In the genomic region with DNA sequence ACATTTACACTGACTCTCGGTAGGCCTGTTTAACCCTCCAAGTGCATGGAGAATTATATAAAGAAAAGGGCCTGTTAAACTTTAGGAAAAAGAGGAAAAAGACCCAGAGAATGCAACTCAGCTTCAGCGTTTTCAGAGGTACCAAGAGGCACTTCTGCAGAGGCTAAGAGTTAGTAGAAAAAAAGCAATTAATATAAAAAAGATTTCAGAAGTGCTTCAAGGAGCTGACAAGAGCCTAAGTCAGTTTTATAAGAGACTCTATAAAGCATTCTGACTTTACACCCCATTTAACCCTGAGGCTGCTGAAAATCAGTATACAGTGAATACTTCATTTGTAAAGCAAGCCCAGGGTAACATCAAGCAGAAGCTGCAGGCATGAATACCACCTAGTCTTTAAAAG, we compare ENCODE assay signal across 14 cellular contexts. TPM values are rescaled to one million over a fixed set of nuclear protein-coding genes. Genes with fewer than 3 reads are reported as not detected.
DNase-seq lines count a peak whose midpoint lies in the region; ATAC-seq, FAIRE-seq and TF ChIP-seq lines count a peak whose summit lies in the region.
"Not testable (repeated sequence)": the region's sequence is repeated elsewhere in the genome, so short reads cannot be mapped to it uniquely, and the experiment has no call there.
"Had no signal": no experiment of that assay in that cellular context is flagged by ENCODE, and none has a peak within 500 bp of the region (broad histone marks: within the 10 kb centered on the region; RNA-seq: fewer than 3 reads in every experiment).

No MANE protein-coding gene starts in this region.

- not testable (repeated sequence) for H3K4me1 ChIP-seq in H9 (ENCODE audit: insufficient read depth, low read length); H1 (replicated peaks in 1 of 4; ENCODE audit: control insufficient read depth in 3 of 4, insufficient read depth in 4 of 4, low read length in 3 of 4); left lung

- H3K4me2 ChIP-seq in H9 (ENCODE audit: insufficient read depth, insufficient read length, low read length); H1 (ENCODE audit: insufficient read depth in 1 of 2, low read depth in 2 of 2, low read length in 2 of 2): not testable (repeated sequence)

- H3K14ac ChIP-seq in H9 (ENCODE audit: insufficient read depth, low read length); H1 (ENCODE audit: insufficient read length): not testable (repeated sequence)

- not testable (repeated sequence) for H4K91ac ChIP-seq in H9 (ENCODE audit: insufficient read length, low read depth, low read length); H1 (replicated peaks; ENCODE audit: insufficient read length, low read length)

- not testable (repeated sequence) for H3K36me3 ChIP-seq in WERI-Rb-1; H1 (ENCODE audit: control insufficient read depth in 2 of 4, insufficient read depth in 4 of 4, low read length in 3 of 4); left lung

- not testable (repeated sequence) for H2BK12ac ChIP-seq in H9 (ENCODE audit: insufficient read length, low read depth, low read length)
- 0 out of 2 replicates have a peak overlapping the region, but pooled peaks have one; percentile 17 for H2BK12ac ChIP-seq in H1 (ENCODE audit: low read depth, low read length)

- DNase-seq in DMS79 (lab: John Stamatoyannopoulos, UW), result peak; percentile 70
- not testable (repeated sequence) for DNase-seq in H9; WERI-Rb-1; H1 (ENCODE audit: low read depth in 1 of 2, low spot score in 2 of 2); left lung; mesothelial cell of epicardium (ENCODE audit: low spot score in 2 of 2, unreplicated experiment in 2 of 2); type B pancreatic cell (ENCODE audit: extremely low spot score, unreplicated experiment)

- peaks cover 55 to 65% of the 10 kb centered on the region in 2 experiments for H3K4me1 Mint-ChIP-seq in H9
- peaks cover 71% of the 10 kb centered on the region for H3K4me1 Mint-ChIP-seq in mesothelial cell of epicardium
- H3K4me1 Mint-ChIP-seq in type B pancreatic cell (ENCODE audit: unreplicated experiment), result not testable (repeated sequence)

- FAIRE-seq in H1 (lab: Jason Lieb, UNC), result not testable (repeated sequence)

- H2BK5ac ChIP-seq in H9 (ENCODE audit: insufficient read length, low read length); H1 (ENCODE audit: low read depth, low read length): not testable (repeated sequence)

- not testable (repeated sequence) for H3K79me1 ChIP-seq in H9 (ENCODE audit: insufficient read depth, low read depth, low read length, poor library complexity, severe bottlenecking); H1 (ENCODE audit: low read depth, low read length)

- peaks cover 0 to 21% (median 4%) of the 10 kb centered on the region in 3 experiments; a peak in 3 of 7 replicates for H3K36me3 Mint-ChIP-seq in H9 (ENCODE audit: insufficient read depth in 1 of 3, low read depth in 3 of 3)
- H3K36me3 Mint-ChIP-seq in mesothelial cell of epicardium, type B pancreatic cell: not testable (repeated sequence)

- not testable (repeated sequence) for H2AK5ac ChIP-seq in H9 (ENCODE audit: insufficient read length, low read length); H1 (ENCODE audit: low read depth, low read length)

- not testable (repeated sequence) for H4K20me1 ChIP-seq in H9 (ENCODE audit: control insufficient read depth, insufficient read depth, insufficient read length); H1 (replicated peaks in 1 of 2; ENCODE audit: control insufficient read depth in 1 of 2, insufficient read depth in 2 of 2, low read length in 2 of 2)

- peak; percentile 65 for ATAC-seq in left lung

- POLR2A ChIA-PET in H1 (lab: Charles Lee; ENCODE audit: partially characterized antibody), result not testable (repeated sequence)

- not testable (repeated sequence) for H3K27ac ChIP-seq in H9 (ENCODE audit: insufficient read length, low read depth, low read length); H1 (ENCODE audit: low read depth, low read length)
- H3K27ac ChIP-seq in WERI-Rb-1, result peak overlapping the region; percentile 79
- H3K27ac ChIP-seq in left lung, result peak overlapping the region in 1 of 2 donors; percentile 13

- TF ChIP-seq CTCF in H9 (conservative IDR thresholded peaks at IDR 0.05); WERI-Rb-1 (IDR thresholded peaks at IDR 0.05; ENCODE audit: low read depth, low read length); H1 (IDR thresholded peaks at IDR 0.05; ENCODE audit: control extremely low read depth in 1 of 3, insufficient read depth in 1 of 3, low read depth in 1 of 3, low read length in 3 of 3); left lung (IDR thresholded peaks at IDR 0.05); mesothelial cell of epicardium (IDR thresholded peaks at IDR 0.05; ENCODE audit: unreplicated experiment); type B pancreatic cell (conservative IDR thresholded peaks at IDR 0.05): not testable (repeated sequence)

- H3K79me2 ChIP-seq in H9 (ENCODE audit: insufficient read depth, low read length); H1 (ENCODE audit: control insufficient read depth in 1 of 2, insufficient read depth in 2 of 2, low read length in 2 of 2): not testable (repeated sequence)

- not testable (repeated sequence) for H3K9me3 Mint-ChIP-seq in H9, mesothelial cell of epicardium, type B pancreatic cell

- H2BK15ac ChIP-seq in H9 (ENCODE audit: low read depth, low read length); H1 (ENCODE audit: low read length): not testable (repeated sequence)

- not testable (repeated sequence) for H2AFZ ChIP-seq in H9 (ENCODE audit: low read length)
- peak overlapping the region; percentile 50; the same call in 1 of the 2 replicates for H2AFZ ChIP-seq in H1 (ENCODE audit: low read length)

- H3K23ac ChIP-seq in H9 (ENCODE audit: insufficient read length, low read depth, low read length); H1 (ENCODE audit: insufficient read length): not testable (repeated sequence)

- H3K27me3 ChIP-seq in H9 (ENCODE audit: insufficient read depth, low read length); WERI-Rb-1 (ENCODE audit: insufficient read depth, low read depth, severe bottlenecking); H1 (replicated peaks in 1 of 4; ENCODE audit: control insufficient read depth in 3 of 4, extremely low read depth in 1 of 4, insufficient read depth in 3 of 4, low read length in 3 of 4); left lung: not testable (repeated sequence)

- TF ChIP-seq RAD21 in H1 (IDR thresholded peaks at IDR 0.05 in 1 of 2, conservative IDR thresholded peaks at IDR 0.05 in 1 of 2; ENCODE audit: low read depth in 2 of 2, low read length in 2 of 2), result not testable (repeated sequence)

- not testable (repeated sequence) for H4K8ac ChIP-seq in H9 (replicated peaks; ENCODE audit: insufficient read length, low read depth, low read length); H1 (ENCODE audit: extremely low read depth, insufficient read depth, low read length)

- WGBS in H9 (ENCODE audit: extremely low coverage, insufficient read length, low lambda C conversion rate), result no CpG with 5 or more reads among the region's 2 CpGs
- 80% methylated on average over 2 of the region's 2 CpGs; no CpG with 5 or more reads in 1 of the 2 experiments for WGBS in H1 (ENCODE audit: extremely low coverage in 1 of 2, insufficient coverage in 1 of 2, insufficient read length in 1 of 2, insufficient replicate concordance in 2 of 2, low coverage in 1 of 2, low lambda C conversion rate in 2 of 2, missing lambda C conversion rate in 1 of 2), 2 experiments

- not testable (repeated sequence) for H3K9me3 ChIP-seq in H9 (ENCODE audit: control insufficient read depth, low read depth, low read length); WERI-Rb-1 (ENCODE audit: severe bottlenecking); H1 (ENCODE audit: insufficient read depth in 2 of 2, low read depth in 1 of 2, low read length in 1 of 2); left lung

- peak overlapping the region; percentile 53 to 92 (median 85); a peak in 5 of 7 replicates for H3K27ac Mint-ChIP-seq in H9
- peak overlapping the region; percentile 67 for H3K27ac Mint-ChIP-seq in mesothelial cell of epicardium
- peak overlapping the region; percentile 67 for H3K27ac Mint-ChIP-seq in type B pancreatic cell

- not testable (repeated sequence) for H3K4me3 Mint-ChIP-seq in H9, mesothelial cell of epicardium, type B pancreatic cell

- H2BK120ac ChIP-seq in H9 (ENCODE audit: low read depth, low read length, poor library complexity, severe bottlenecking); H1 (replicated peaks; ENCODE audit: low read depth, low read length): not testable (repeated sequence)

- H3K4ac ChIP-seq in H9 (ENCODE audit: low read depth, low read length); H1 (replicated peaks; ENCODE audit: insufficient read length, low read depth, low read length): not testable (repeated sequence)

- H2BK20ac ChIP-seq in H9 (ENCODE audit: low read depth, low read length, poor library complexity, severe bottlenecking); H1 (ENCODE audit: low read length): not testable (repeated sequence)

- not testable (repeated sequence) for H3K18ac ChIP-seq in H9 (ENCODE audit: insufficient read length, low read depth, low read length); H1 (ENCODE audit: extremely low read depth, low read length)

- H3K9ac ChIP-seq in H9 (ENCODE audit: extremely low read depth, insufficient read length, low read length); H1 (replicated peaks in 1 of 4; ENCODE audit: extremely low read depth in 1 of 4, low read depth in 3 of 4, low read length in 3 of 4): not testable (repeated sequence)

- TF ChIP-seq EP300 in H1 (IDR thresholded peaks at IDR 0.05; ENCODE audit: borderline replicate concordance in 1 of 2, low read depth in 2 of 2, low read length in 2 of 2), result not testable (repeated sequence)

- intact Hi-C loops in left lung (cut with DNase I), result not testable (repeated sequence)

- not testable (repeated sequence) for TF ChIP-seq POLR2A in H1 (IDR thresholded peaks at IDR 0.05; ENCODE audit: control extremely low read depth in 1 of 2, low read depth in 2 of 2, low read length in 2 of 2)

- H3K56ac ChIP-seq in H9 (ENCODE audit: insufficient read length, low read depth, low read length); H1 (replicated peaks; ENCODE audit: insufficient read length, low read depth, low read length): not testable (repeated sequence)

- H4K5ac ChIP-seq in H9 (ENCODE audit: insufficient read length, low read depth, low read length); H1 (ENCODE audit: insufficient read length, low read depth, low read length): not testable (repeated sequence)

- H3T11ph ChIP-seq in H9 (ENCODE audit: low read length), result not testable (repeated sequence)

- H3K27me3 Mint-ChIP-seq in H9 (ENCODE audit: low read depth); mesothelial cell of epicardium (ENCODE audit: low read depth); type B pancreatic cell: not testable (repeated sequence)

- CTCF ChIA-PET in H1 (lab: Charles Lee; ENCODE audit: partially characterized antibody), result not testable (repeated sequence)

- H3K4me3 ChIP-seq in WERI-Rb-1 (ENCODE audit: low read depth, low read length); H1 (ENCODE audit: extremely low read depth in 1 of 4, insufficient read depth in 2 of 4, low read depth in 3 of 4, low read length in 4 of 4); left lung: not testable (repeated sequence)

- not testable (repeated sequence) for H3K23me2 ChIP-seq in H9 (ENCODE audit: insufficient read length, low read depth, low read length, poor library complexity, severe bottlenecking); H1 (ENCODE audit: low read depth, low read length)

RNA-seq across cellular contexts. Expression of a gene that starts 14.2 kb away (rescaled TPM):
- total RNA-seq in H9 (2021) (not detected in 2 replicates), left lung (under 1 TPM in 1 of 2 donors, not detected in 1; 0.50 TPM), mesothelial cell of epicardium (not detected in 3 replicates), type B pancreatic cell (ENCODE audit: low replicate concordance) (not detected in 2 replicates)
- total RNA-seq in H1 (2021; fragmentation: NEBNext Ultra II Directional; extraction: Animal tissue kit (Norgen Biotek cat#: 25700)), result not detected in 2 replicates
- not detected in 2 replicates for polyA plus RNA-seq in H1 (2011; rRNA removed)
- polyA plus RNA-seq in H1 (2011; cell fraction: cytosol; rRNA removed), result not detected
- not detected for polyA plus RNA-seq in H1 (2011; cell fraction: nucleus; rRNA removed)
- polyA plus RNA-seq in H1 (2012, experiment 1 of 2), result not detected in 4 replicates
- not detected for polyA plus RNA-seq in H1 (2012, experiment 2 of 2)
- polyA plus RNA-seq in H1 (2013, experiment 1 of 2), result not detected
- not detected for polyA plus RNA-seq in H1 (2013, experiment 2 of 2)
- not detected in 2 replicates for polyA minus RNA-seq in H1 (2011; rRNA and poly(A)+ RNA removed)
- polyA minus RNA-seq in H1 (2011; cell fraction: cytosol; rRNA and poly(A)+ RNA removed), result not detected
- polyA minus RNA-seq in H1 (2011; cell fraction: nucleus; rRNA and poly(A)+ RNA removed), result not detected
- total RNA-seq: A673; Calu3; CD4-positive, alpha-beta memory T cell; GM23248; H7 had no signal
- polyA plus RNA-seq: AG04450; CD14-positive monocyte; CD4-positive, alpha-beta memory T cell; GM23248 had no signal
